Comparison of ENCODE assay signal across 8 cellular contexts in the genomic region with DNA sequence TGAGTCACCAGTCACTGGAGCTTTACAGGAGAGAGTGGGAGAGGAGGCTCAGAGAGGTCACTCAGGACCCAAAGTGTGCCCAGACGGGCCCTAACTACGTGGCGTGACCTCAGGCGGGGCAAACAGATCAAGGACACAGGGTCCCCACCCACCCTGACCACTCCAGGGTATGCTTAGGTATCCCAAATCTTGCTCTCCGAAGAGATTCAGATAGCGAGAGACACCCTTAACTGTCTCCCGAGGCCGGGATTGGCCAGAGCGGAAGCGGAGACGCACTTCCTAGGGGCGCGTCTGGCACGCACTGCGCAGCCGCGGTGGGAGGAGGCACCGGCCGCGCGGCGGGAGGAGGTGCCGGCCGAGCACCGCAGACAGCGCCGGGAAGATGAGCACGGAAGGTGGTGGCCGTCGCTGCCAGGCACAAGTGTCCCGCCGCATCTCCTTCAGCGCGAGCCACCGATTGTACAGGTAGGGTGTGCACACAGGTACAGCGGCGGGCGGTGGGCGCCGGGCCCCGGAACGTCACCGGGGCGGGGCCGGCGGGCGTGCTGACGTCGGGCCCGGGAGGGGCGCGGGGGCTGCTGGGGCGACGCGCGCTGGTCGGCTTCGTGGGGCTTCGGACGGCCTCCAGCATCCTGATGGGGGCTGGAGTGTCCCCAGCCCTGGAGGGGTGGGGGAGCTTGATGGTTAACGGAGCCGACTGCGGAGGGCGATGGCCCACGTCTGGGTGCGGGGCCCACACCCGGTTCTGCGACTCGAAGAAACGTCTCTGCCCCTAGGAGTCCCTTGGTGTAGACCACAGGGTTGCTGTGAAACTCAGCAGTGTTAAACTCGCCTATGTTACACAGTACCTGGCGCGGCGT. TPM values are rescaled to one million over a fixed set of nuclear protein-coding genes. Genes with fewer than 3 reads are reported as not detected.
DNase-seq lines count a peak whose midpoint lies in the region; ATAC-seq and TF ChIP-seq lines count a peak whose summit lies in the region.

TSS of gene PTS (plus strand) at position 367 of the 860 bp plus-strand sequence. CDS start at position 383, 16 bp downstream.

- H3K4me2 ChIP-seq in parathyroid adenoma (ENCODE audit: low read length) = peak within 1 kb of the TSS; percentile 83

- peak; percentile 90 for DNase-seq in GM12865 (ENCODE audit: low read depth)
- peak; percentile 80 for DNase-seq in NCI-H1105 (lab: John Stamatoyannopoulos, UW)
- peak; percentile 94 to 95 for DNase-seq in SW 1271 (lab: John Stamatoyannopoulos, UW)
- peak; percentile 56 for DNase-seq in activated naive CD8-positive, alpha-beta T cell treated with anti-CD3 and anti-CD28 coated beads, Interleukin-2, amount 50 U/mL, for 16 hours (ENCODE audit: low read depth, low spot score)
- DNase-seq in Right ventricle myocardium inferior (ENCODE audit: missing footprints) = peak; percentile 94
- peak; percentile 82 to 91 for DNase-seq in tibial artery

- TF ChIP-seq CTCF in GM12865 (IDR thresholded peaks at IDR 0.05; ENCODE audit: insufficient read depth, low read depth, low read length, missing control alignments) (no peak), parathyroid adenoma (IDR thresholded peaks at IDR 0.05) (no peak), tibial artery (IDR thresholded peaks at IDR 0.05) (no peak)

- H3K36me3 ChIP-seq in parathyroid adenoma (ENCODE audit: control insufficient read depth, insufficient read depth, low read length) (no peaks in the 10 kb centered on the region), tibial artery (peaks cover 19 to 27% (median 19%) of the 10 kb centered on the region in 3 donors)

- H3K4me1 ChIP-seq in parathyroid adenoma = no peaks in the 10 kb centered on the region
- peaks cover 0 to 18% (median 10%) of the 10 kb centered on the region in 4 donors for H3K4me1 ChIP-seq in tibial artery

- H3K4me3 ChIP-seq in GM12865 (ENCODE audit: low read depth, low read length) (peak within 1 kb of the TSS; percentile 71), parathyroid adenoma (ENCODE audit: low read depth, low read length) (peak within 1 kb of the TSS; percentile 83), tibial artery (peak within 1 kb of the TSS; percentile 80 to 85)

- peak within 1 kb of the TSS; percentile 99 for H2AFZ ChIP-seq in parathyroid adenoma

- no peaks in the 10 kb centered on the region for H3K27me3 ChIP-seq in parathyroid adenoma (ENCODE audit: control insufficient read depth, insufficient read depth, low read length)
- no peaks in the 10 kb centered on the region for H3K27me3 ChIP-seq in tibial artery

- peaks cover 3% of the 10 kb centered on the region for H3K79me2 ChIP-seq in parathyroid adenoma

- intact Hi-C loops in Right ventricle myocardium inferior (cut with DNase I) = no loop called here
- intact Hi-C loops in tibial artery (cut with DNase I; ENCODE audit: low total_unique reads) = no loop called here

- ATAC-seq in HG02642 (IDR thresholded peaks at IDR 0.05; ENCODE audit: poor library complexity, unreplicated experiment) (peak; percentile 97), Right ventricle myocardium inferior (peak; percentile 98)

- peak within 1 kb of the TSS; percentile 80 for H3K9ac ChIP-seq in parathyroid adenoma

- H3K9me3 ChIP-seq in parathyroid adenoma (ENCODE audit: control insufficient read depth, low read length) = no peaks in the 10 kb centered on the region
- H3K9me3 ChIP-seq in tibial artery = no peaks in the 10 kb centered on the region

- H3K27ac ChIP-seq in parathyroid adenoma (peak within 1 kb of the TSS; percentile 93), tibial artery (peak within 1 kb of the TSS; percentile 95)

RNA-seq across cellular contexts. Expression of gene PTS, which starts in this region (rescaled TPM):
- total RNA-seq in Right ventricle myocardium inferior = 31.4 TPM

Comparison
In these comparisons a context has a peak if more than half of its experiments do, and no peak if none do; other contexts are left out.
1. Peak in every context shown above with its lines: DNase-seq, ATAC-seq, H3K4me3 ChIP-seq and H3K27ac ChIP-seq.